Comparison of ENCODE assay signal across 8 cellular contexts in the genomic region with DNA sequence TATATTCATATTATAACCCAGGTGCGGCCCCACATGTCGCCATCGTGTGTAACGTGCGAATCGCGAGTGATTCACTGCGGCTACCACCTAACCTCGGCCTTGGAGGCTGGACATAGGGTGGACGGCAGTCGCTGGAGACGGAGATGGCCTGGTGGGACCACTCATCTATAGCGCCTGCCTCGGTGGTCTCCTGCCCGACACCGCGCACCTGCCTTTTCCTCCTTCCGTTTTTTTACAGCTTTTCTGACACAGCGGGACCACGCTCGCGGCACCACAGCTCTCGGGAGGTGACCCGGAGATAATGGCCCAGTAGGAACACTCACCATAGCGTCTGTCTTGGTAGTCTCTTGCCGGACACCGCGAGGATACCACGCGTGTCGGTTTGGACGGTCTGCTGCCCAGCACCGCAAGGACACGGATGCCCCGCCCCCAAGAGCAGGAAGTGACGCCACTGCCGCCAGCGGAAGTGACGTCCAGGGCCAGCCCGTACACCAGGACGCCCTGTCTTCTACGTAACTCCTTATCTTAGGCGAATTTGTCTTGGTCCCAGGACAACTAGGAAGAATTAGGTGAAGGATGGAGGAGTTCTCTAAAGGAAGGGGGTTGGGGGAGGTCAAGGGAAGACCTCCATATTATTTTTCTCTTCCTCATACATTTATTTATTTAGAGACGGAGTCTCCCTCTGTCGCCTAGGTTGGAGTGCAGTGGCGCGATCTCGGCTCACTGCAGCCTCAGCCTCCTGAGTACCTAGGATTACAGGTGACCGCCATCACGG. TPM values are rescaled to one million over a fixed set of nuclear protein-coding genes. Genes with fewer than 3 reads are reported as not detected.
DNase-seq lines count a peak whose midpoint lies in the region; ATAC-seq and TF ChIP-seq lines count a peak whose summit lies in the region.

No MANE protein-coding gene starts in this region.

- ATAC-seq in SK-N-SH treated with all-trans-retinoic acid at 6 μM for 48 hours (peak; percentile 98), omental fat pad (ENCODE audit: low FRiP score) (peak; percentile 91)

- H3K27ac ChIP-seq in HUES64 (ENCODE audit: low read depth, low read length), result peak overlapping the region; percentile 80

- H3K27me3 Mint-ChIP-seq in activated naive CD4-positive, alpha-beta T cell treated with anti-CD3 and anti-CD28 coated beads, Interleukin-2, amount 50 U/mL, for 24 hours, result no peaks in the 10 kb centered on the region
- peaks cover 3% of the 10 kb centered on the region for H3K27me3 Mint-ChIP-seq in glutamatergic neuron (ENCODE audit: unreplicated experiment)

- peak overlapping the region; percentile 97 for H3K4me3 Mint-ChIP-seq in activated naive CD4-positive, alpha-beta T cell treated with anti-CD3 and anti-CD28 coated beads, Interleukin-2, amount 50 U/mL, for 24 hours
- H3K4me3 Mint-ChIP-seq in glutamatergic neuron (ENCODE audit: unreplicated experiment), result peak overlapping the region; percentile 98

- 0 out of 2 replicates have a peak, but pooled peaks cover under 1% of the 10 kb centered on the region for H3K4me1 ChIP-seq in HUES64 (ENCODE audit: insufficient read depth, low read length)

- H3K36me3 ChIP-seq in HUES64 (ENCODE audit: insufficient read depth, low read length), result peaks cover 37% of the 10 kb centered on the region

- no peak for TF ChIP-seq CTCF in glutamatergic neuron (IDR thresholded peaks at IDR 0.05; ENCODE audit: partially characterized antibody, unreplicated experiment)
- TF ChIP-seq CTCF in omental fat pad (IDR thresholded peaks at IDR 0.05), result no peak

- DNase-seq in SIG-M5 treated with dmso at 0.1 percent for 504 hours (lab: John Stamatoyannopoulos, UW; ENCODE audit: unreplicated experiment) (peak; percentile 66), SIG-M5 (lab: John Stamatoyannopoulos, UW) (no peak), glutamatergic neuron (peak; percentile 90), omental fat pad (ENCODE audit: low spot score) (peak; percentile 71), superior temporal gyrus (ENCODE audit: extremely low spot score) (peak; percentile 88)

- H3K9me3 ChIP-seq in HUES64 (ENCODE audit: insufficient read depth, low read depth, low read length), result no peaks in the 10 kb centered on the region

- H3K9me3 Mint-ChIP-seq in activated naive CD4-positive, alpha-beta T cell treated with anti-CD3 and anti-CD28 coated beads, Interleukin-2, amount 50 U/mL, for 24 hours, result no peaks in the 10 kb centered on the region
- H3K9me3 Mint-ChIP-seq in glutamatergic neuron (ENCODE audit: unreplicated experiment), result peaks cover 3% of the 10 kb centered on the region

- peaks cover 53% of the 10 kb centered on the region for H3K4me1 Mint-ChIP-seq in activated naive CD4-positive, alpha-beta T cell treated with anti-CD3 and anti-CD28 coated beads, Interleukin-2, amount 50 U/mL, for 24 hours
- no peaks in the 10 kb centered on the region for H3K4me1 Mint-ChIP-seq in glutamatergic neuron (ENCODE audit: low read depth, unreplicated experiment)

- H3K9ac ChIP-seq in HUES64 (ENCODE audit: low read depth, low read length), result peak overlapping the region; percentile 88

- H3K27me3 ChIP-seq in HUES64 (ENCODE audit: insufficient read depth, low read length), result no peaks in the 10 kb centered on the region

- H3K36me3 Mint-ChIP-seq in activated naive CD4-positive, alpha-beta T cell treated with anti-CD3 and anti-CD28 coated beads, Interleukin-2, amount 50 U/mL, for 24 hours, result peaks cover 8% of the 10 kb centered on the region
- peaks cover 4% of the 10 kb centered on the region for H3K36me3 Mint-ChIP-seq in glutamatergic neuron (ENCODE audit: unreplicated experiment)

- H3K4me3 ChIP-seq in HUES64 (ENCODE audit: low read length), result peak overlapping the region; percentile 97

- WGBS in HUES64, result 64% methylated on average over 50 of the region's 50 CpGs

- H3K27ac Mint-ChIP-seq in activated naive CD4-positive, alpha-beta T cell treated with anti-CD3 and anti-CD28 coated beads, Interleukin-2, amount 50 U/mL, for 24 hours, result peak overlapping the region; percentile 97
- peak overlapping the region; percentile 87 for H3K27ac Mint-ChIP-seq in glutamatergic neuron (ENCODE audit: unreplicated experiment)

TF ChIP-seq in SK-N-SH treated with all-trans-retinoic acid at 6 μM for 48 hours, 23 proteins besides CTCF, POLR2A, EP300 and RAD21 (continues in another document):
- TF ChIP-seq SNAI2 (CRISPR knock-in tag; IDR thresholded peaks at IDR 0.05) (no peak), ZNF70 (CRISPR knock-in tag; IDR thresholded peaks at IDR 0.05) (no peak), ESRRG (CRISPR knock-in tag; IDR thresholded peaks at IDR 0.05) (no peak), OSR1 (CRISPR knock-in tag; IDR thresholded peaks at IDR 0.05) (no peak), ISL1 (CRISPR knock-in tag; IDR thresholded peaks at IDR 0.05) (no peak), ZNF565 (CRISPR knock-in tag; conservative IDR thresholded peaks at IDR 0.05; ENCODE audit: low read depth) (no peak), ARNTL (CRISPR knock-in tag; IDR thresholded peaks at IDR 0.05; ENCODE audit: borderline replicate concordance, low read depth) (no peak), TOX (CRISPR knock-in tag; IDR thresholded peaks at IDR 0.05; ENCODE audit: borderline replicate concordance) (no peak), RARB (CRISPR knock-in tag; IDR thresholded peaks at IDR 0.05) (no peak)
- TF ChIP-seq, protein P1, sequence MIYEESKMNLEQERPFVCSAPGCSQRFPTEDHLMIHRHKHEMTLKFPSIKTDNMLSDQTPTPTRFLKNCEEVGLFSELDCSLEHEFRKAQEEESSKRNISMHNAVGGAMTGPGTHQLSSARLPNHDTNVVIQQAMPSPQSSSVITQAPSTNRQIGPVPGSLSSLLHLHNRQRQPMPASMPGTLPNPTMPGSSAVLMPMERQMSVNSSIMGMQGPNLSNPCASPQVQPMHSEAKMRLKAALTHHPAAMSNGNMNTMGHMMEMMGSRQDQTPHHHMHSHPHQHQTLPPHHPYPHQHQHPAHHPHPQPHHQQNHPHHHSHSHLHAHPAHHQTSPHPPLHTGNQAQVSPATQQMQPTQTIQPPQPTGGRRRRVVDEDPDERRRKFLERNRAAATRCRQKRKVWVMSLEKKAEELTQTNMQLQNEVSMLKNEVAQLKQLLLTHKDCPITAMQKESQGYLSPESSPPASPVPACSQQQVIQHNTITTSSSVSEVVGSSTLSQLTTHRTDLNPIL (CRISPR knock-in tag; IDR thresholded peaks at IDR 0.05; ENCODE audit: low read depth), result no peak
- TF ChIP-seq, protein P2, sequence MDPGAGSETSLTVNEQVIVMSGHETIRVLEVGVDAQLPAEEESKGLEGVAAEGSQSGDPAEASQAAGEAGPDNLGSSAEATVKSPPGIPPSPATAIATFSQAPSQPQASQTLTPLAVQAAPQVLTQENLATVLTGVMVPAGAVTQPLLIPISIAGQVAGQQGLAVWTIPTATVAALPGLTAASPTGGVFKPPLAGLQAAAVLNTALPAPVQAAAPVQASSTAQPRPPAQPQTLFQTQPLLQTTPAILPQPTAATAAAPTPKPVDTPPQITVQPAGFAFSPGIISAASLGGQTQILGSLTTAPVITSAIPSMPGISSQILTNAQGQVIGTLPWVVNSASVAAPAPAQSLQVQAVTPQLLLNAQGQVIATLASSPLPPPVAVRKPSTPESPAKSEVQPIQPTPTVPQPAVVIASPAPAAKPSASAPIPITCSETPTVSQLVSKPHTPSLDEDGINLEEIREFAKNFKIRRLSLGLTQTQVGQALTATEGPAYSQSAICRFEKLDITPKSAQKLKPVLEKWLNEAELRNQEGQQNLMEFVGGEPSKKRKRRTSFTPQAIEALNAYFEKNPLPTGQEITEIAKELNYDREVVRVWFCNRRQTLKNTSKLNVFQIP (CRISPR knock-in tag; IDR thresholded peaks at IDR 0.05; ENCODE audit: borderline replicate concordance, low read depth), result no peak
- TF ChIP-seq, protein P3, sequence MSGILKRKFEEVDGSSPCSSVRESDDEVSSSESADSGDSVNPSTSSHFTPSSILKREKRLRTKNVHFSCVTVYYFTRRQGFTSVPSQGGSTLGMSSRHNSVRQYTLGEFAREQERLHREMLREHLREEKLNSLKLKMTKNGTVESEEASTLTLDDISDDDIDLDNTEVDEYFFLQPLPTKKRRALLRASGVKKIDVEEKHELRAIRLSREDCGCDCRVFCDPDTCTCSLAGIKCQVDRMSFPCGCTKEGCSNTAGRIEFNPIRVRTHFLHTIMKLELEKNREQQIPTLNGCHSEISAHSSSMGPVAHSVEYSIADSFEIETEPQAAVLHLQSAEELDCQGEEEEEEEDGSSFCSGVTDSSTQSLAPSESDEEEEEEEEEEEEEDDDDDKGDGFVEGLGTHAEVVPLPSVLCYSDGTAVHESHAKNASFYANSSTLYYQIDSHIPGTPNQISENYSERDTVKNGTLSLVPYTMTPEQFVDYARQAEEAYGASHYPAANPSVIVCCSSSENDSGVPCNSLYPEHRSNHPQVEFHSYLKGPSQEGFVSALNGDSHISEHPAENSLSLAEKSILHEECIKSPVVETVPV (CRISPR knock-in tag; IDR thresholded peaks at IDR 0.05), result no peak

RNA-seq across cellular contexts. Expression of a gene that starts 6.4 kb away (rescaled TPM):
- polyA plus RNA-seq in HUES64 (2013, experiment 1 of 2), result 137 TPM
- 134 TPM for polyA plus RNA-seq in HUES64 (2013, experiment 2 of 2)
- total RNA-seq in glutamatergic neuron (ENCODE audit: unreplicated experiment) (93.5 TPM), omental fat pad (100 to 1,000 TPM in 3 of 4 donors, 10 to 100 TPM in 1; 99.0 to 169 (median 126) TPM)

RNA-seq across cellular contexts. Expression of a gene that starts 17.1 kb away (rescaled TPM):
- not detected for polyA plus RNA-seq in HUES64 (2013, experiment 1 of 2)
- polyA plus RNA-seq in HUES64 (2013, experiment 2 of 2), result not detected
- total RNA-seq in glutamatergic neuron (ENCODE audit: unreplicated experiment) (0.64 TPM), omental fat pad (10 to 100 TPM in 1 of 4 donors, 1 to 10 TPM in 3; 2.3 to 16.9 (median 2.6) TPM)
